Comparison of ENCODE assay signal across 1 cellular context in the genomic region with DNA sequence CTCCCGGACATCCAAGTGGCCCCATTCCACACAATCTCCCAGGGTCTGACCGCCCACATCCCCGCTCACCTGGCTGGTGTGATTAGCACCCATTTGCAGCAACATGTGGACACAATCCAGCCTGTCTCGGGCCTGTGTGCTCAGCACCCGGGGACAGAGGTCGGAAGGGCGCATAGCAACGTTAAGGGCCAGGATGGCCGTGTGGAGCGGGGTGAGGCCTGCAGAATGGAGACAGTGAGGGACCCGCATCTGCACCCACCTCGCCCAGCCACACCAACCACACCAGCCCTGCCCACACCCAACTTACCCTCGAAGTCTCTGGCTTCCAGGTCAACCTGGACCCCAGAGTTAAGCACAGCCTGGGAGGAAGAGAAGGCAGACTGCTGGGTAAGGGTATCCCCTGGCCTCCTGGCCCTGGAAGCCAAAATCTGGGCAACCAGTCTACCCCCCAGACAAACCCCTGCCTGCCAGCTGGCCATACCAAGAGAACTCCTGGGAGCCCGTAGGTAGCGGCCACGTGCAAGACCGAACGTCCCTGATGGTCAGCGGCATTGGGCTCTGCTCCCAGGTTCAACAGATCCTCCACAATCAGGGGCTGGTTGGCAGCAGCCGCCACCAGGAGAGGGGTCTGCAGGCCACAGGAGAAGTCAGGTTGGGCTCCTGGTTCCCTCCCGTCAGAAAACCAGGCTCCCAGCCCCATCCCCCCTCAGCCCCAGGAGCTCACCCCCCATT.
A peak's percentile ranks its signal among the peaks of the same experiment; 100 is the strongest.
TF ChIP-seq lines count a peak whose summit lies in the region.

No MANE protein-coding gene starts in this region.

TF ChIP-seq in K562, 482 proteins besides CTCF, POLR2A, EP300 and RAD21:
- no peak for TF ChIP-seq STAT5B (CRISPR knock-in tag; IDR thresholded peaks at IDR 0.05)
- no peak for TF ChIP-seq ZNF583 (CRISPR knock-in tag; IDR thresholded peaks at IDR 0.05)
- peak; percentile 47 for TF ChIP-seq RBFOX2 (IDR thresholded peaks at IDR 0.05; ENCODE audit: low read depth, low read length)
- no peak for TF ChIP-seq TCF3 (CRISPR knock-in tag; IDR thresholded peaks at IDR 0.05)
- no peak for TF ChIP-seq ZNF212 (CRISPR knock-in tag; IDR thresholded peaks at IDR 0.05)
TF ChIP-seq in K562: peak in this region for 1.
